In the genomic region with DNA sequence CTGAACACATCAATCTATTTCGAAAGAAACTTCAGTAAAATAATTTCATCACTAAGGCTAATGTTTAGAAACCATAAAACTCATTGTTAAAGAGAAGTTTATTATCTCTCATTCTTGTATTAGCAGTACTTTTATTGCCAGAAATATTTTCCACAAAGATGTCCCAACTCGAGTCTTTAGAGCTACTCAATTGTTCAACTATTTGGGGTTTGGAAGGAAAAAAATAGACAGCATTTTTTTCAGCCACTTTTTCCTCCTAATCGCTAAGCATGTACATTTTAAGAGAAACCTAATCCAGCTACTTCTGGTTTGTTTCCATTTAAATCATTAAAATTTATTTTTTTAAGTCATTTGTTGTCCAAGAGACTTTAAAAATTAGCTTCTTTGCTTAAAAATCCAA, we compare ENCODE assay signal across 19 cellular contexts.
"Had no signal": no experiment of that assay in that cellular context is flagged by ENCODE, and none has a peak within 500 bp of the region (broad histone marks: within the 10 kb centered on the region; RNA-seq: fewer than 3 reads in every experiment).

No MANE protein-coding gene starts in this region.

- ATAC-seq: esophagus mucosa, heart left ventricle, left lobe of liver, natural killer cell had no signal

- H3K4me3 ChIP-seq: dorsolateral prefrontal cortex, heart left ventricle, right atrium auricular region, stomach had no signal

- H3K27me3 ChIP-seq: dorsolateral prefrontal cortex, heart left ventricle, right atrium auricular region, stomach had no signal

- H3K4me1 ChIP-seq: heart left ventricle, right atrium auricular region, stomach had no signal

- H3K9me3 Mint-ChIP-seq: neural crest cell had no signal

- H3K27ac Mint-ChIP-seq: natural killer cell, type B pancreatic cell had no signal

- H3K9me3 ChIP-seq: heart left ventricle, right atrium auricular region, stomach had no signal

- H3K4me3 Mint-ChIP-seq: natural killer cell, neural crest cell, type B pancreatic cell had no signal

- H3K4me1 Mint-ChIP-seq: natural killer cell had no signal

- DNase-seq: cortex of kidney; dorsolateral prefrontal cortex; effector CD8-positive, alpha-beta T cell; foreskin melanocyte; heart left ventricle; hypothalamus; islet precursor cell; mammary epithelial cell; natural killer cell; posterior cingulate gyrus; small intestine; stimulated activated CD4-positive, alpha-beta T cell treated with anti-CD3 and anti-CD28 coated beads, Interleukin-12 subunit alpha, Interleukin-12 subunit beta, amount 100 ng/mL, for 4 hours; stimulated activated naive CD4-positive, alpha-beta T cell; stomach had no signal

- H3K36me3 Mint-ChIP-seq: natural killer cell, type B pancreatic cell had no signal

- H3K27me3 Mint-ChIP-seq: type B pancreatic cell had no signal

- H3K36me3 ChIP-seq: heart left ventricle, right atrium auricular region, stomach had no signal

- H3K27ac ChIP-seq: dorsolateral prefrontal cortex, stomach had no signal
